In genomic region chr13:19207413-19207812, GRCh38 we compare ENCODE assay signal across 1 cellular context.
TF ChIP-seq lines count a peak whose summit lies in the region.

No MANE protein-coding gene starts in this region.

TF ChIP-seq in GM12878, 131 proteins besides CTCF, POLR2A, EP300 and RAD21:
- TF ChIP-seq JUNB (IDR thresholded peaks at IDR 0.05), result 0 out of 2 replicates have a peak, but pooled peaks have one; percentile 24
